In the genomic region with DNA sequence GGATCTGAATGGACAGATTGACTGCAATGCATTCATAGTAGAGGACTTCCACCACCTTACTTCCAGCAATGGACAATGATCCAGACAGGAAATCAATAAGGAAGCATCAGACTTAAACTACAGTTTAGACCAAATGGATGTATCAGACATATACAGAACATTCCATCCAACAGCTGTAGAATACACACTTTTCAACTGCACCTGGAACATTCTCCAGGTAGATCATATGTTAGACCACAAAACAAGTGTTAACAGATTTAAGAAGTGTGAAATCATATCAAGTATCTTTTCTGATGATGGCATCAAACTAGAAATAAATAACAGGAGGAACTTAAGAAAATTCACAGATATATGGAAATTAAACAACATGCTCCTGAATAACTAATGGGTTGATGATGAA, we compare ENCODE assay signal across 4 cellular contexts.
"Had no signal": no experiment of that assay in that cellular context is flagged by ENCODE, and none has a peak within 500 bp of the region (broad histone marks: within the 10 kb centered on the region; RNA-seq: fewer than 3 reads in every experiment).

No MANE protein-coding gene starts in this region.

- H3K4me3 Mint-ChIP-seq: GM23338, H9 had no signal

- H2AFZ ChIP-seq: GM23338 had no signal

- H3K4me1 Mint-ChIP-seq: GM23338 had no signal

- H3K4me2 ChIP-seq: GM23338 had no signal

- DNase-seq: H9, IMR-90 had no signal

- H3K27ac Mint-ChIP-seq: GM23338, H9 had no signal

- H3K4me3 ChIP-seq: GM23338, K562 had no signal
